ENCODE assay signal across 27 cellular contexts in the genomic region with DNA sequence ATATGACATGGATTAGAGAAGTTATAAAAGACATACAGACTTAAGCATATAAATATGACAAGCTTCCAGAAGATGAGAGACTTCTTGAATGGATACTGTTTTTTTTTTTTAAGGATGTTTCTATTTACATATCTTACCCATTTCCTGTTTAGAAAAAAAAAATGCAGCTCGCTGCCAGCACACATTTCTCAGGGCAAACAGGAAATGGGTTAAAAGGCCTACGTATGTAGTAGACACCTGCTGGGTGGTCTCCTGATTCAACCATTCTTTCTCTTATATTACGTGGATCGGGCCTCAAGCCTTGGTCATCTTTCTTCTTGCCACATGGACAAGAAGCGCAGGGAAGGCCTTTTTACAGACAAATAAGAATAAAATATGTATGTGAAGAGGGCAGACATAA. TPM values are rescaled to one million over a fixed set of nuclear protein-coding genes. Genes with fewer than 3 reads are reported as not detected.
DNase-seq lines count a peak whose midpoint lies in the region; ATAC-seq and TF ChIP-seq lines count a peak whose summit lies in the region.
"Had no signal": no experiment of that assay in that cellular context is flagged by ENCODE, and none has a peak within 500 bp of the region (broad histone marks: within the 10 kb centered on the region; RNA-seq: fewer than 3 reads in every experiment).

No MANE protein-coding gene starts in this region.

- no peak overlapping the region for H3K4me3 ChIP-seq in A673 (ENCODE audit: low read depth, low read length, poor library complexity, severe bottlenecking)
- no peak overlapping the region for H3K4me3 ChIP-seq in fibroblast of pulmonary artery (replicated peaks; ENCODE audit: low read depth, low read length)
- H3K4me3 ChIP-seq in hepatocyte, result no peak overlapping the region
- H3K4me3 ChIP-seq: adrenal gland, colonic mucosa, gastroesophageal sphincter, right atrium auricular region, SJCRH30, uterus had no signal

- H3K79me2 ChIP-seq in hepatocyte, result no peaks in the 10 kb centered on the region
- H3K79me2 ChIP-seq: parathyroid adenoma had no signal

- no peaks in the 10 kb centered on the region for H3K9me2 ChIP-seq in hepatocyte (replicated peaks; ENCODE audit: insufficient read depth)

- TF ChIP-seq CTCF in A673 (conservative IDR thresholded peaks at IDR 0.05; ENCODE audit: low read depth, low read length), result no peak
- no peak for TF ChIP-seq CTCF in fibroblast of pulmonary artery (IDR thresholded peaks at IDR 0.05; ENCODE audit: low read length, missing control alignments)
- no peak for TF ChIP-seq CTCF in hepatocyte (IDR thresholded peaks at IDR 0.05; ENCODE audit: poor library complexity)

- intact Hi-C loops in A673 (cut with micrococcal nuclease; ENCODE audit: unreplicated experiment), result no loop called here

- H3K4me1 ChIP-seq in A673 (ENCODE audit: insufficient read depth, low read length, poor library complexity, severe bottlenecking) (peaks cover 6% of the 10 kb centered on the region), hepatocyte (ENCODE audit: insufficient read depth) (no peaks in the 10 kb centered on the region)
- H3K4me1 ChIP-seq: adrenal gland, colonic mucosa, gastroesophageal sphincter, parathyroid adenoma, SJCRH30, uterus had no signal

- peak overlapping the region; percentile 21 for H3K27ac ChIP-seq in A673 (ENCODE audit: low read depth, low read length, poor library complexity, severe bottlenecking)
- H3K27ac ChIP-seq in hepatocyte, result no peak overlapping the region
- H3K27ac ChIP-seq: adrenal gland, colonic mucosa, gastroesophageal sphincter, parathyroid adenoma, SJCRH30, uterus had no signal

- WGBS in hepatocyte (ENCODE audit: low lambda C conversion rate, missing lambda C conversion rate), result 70% methylated on average over 5 of the region's 5 CpGs

- H4K20me1 ChIP-seq in hepatocyte (ENCODE audit: insufficient read depth, poor library complexity, severe bottlenecking), result no peaks in the 10 kb centered on the region

- ATAC-seq in GM19328 (IDR thresholded peaks at IDR 0.05; ENCODE audit: unreplicated experiment), result no peak
- ATAC-seq: effector memory CD8-positive, alpha-beta T cell; esophagus mucosa; gastroesophageal sphincter; HCT116; stimulated activated memory B cell treated with anti-CD40 and anti-IgM and Interleukin-4, amounts not matched to agents 10 μg/mL and 1 μg/mL and 100 μg/mL, for 72 hours; T-cell had no signal

- no peak overlapping the region for H3K4me2 ChIP-seq in hepatocyte

- POLR2A ChIA-PET in A673 (lab: Charles Lee; ENCODE audit: low non-redundant PET), result no interaction called here

- no peaks in the 10 kb centered on the region for H3K9me3 ChIP-seq in A673 (ENCODE audit: low read depth, low read length, poor library complexity, severe bottlenecking)
- H3K9me3 ChIP-seq in hepatocyte (ENCODE audit: low read depth), result no peaks in the 10 kb centered on the region
- H3K9me3 ChIP-seq: adrenal gland, colonic mucosa, gastroesophageal sphincter, right atrium auricular region, SJCRH30, uterus had no signal

- no TSS peak for BruUV-seq in A673 (replicated peaks; lab: Mats Ljungman, UMichigan)

- H3K27me3 ChIP-seq in A673 (replicated peaks; ENCODE audit: insufficient read depth, low read depth, low read length, poor library complexity) (no peaks in the 10 kb centered on the region), hepatocyte (no peaks in the 10 kb centered on the region)
- H3K27me3 ChIP-seq: adrenal gland, colonic mucosa, gastroesophageal sphincter, right atrium auricular region, SJCRH30, uterus had no signal

- peak; percentile 66 for DNase-seq in A673 (ENCODE audit: low spot score)
- peak; percentile 52 for DNase-seq in ELR (ENCODE audit: low read depth)
- DNase-seq in NCI-H526 treated with DMSO at 0.1 percent for 48 hours (lab: John Stamatoyannopoulos, UW), result peak; percentile 50
- DNase-seq in fibroblast of pulmonary artery (ENCODE audit: low read depth), result peak; percentile 16
- DNase-seq in GDM1 (lab: John Stamatoyannopoulos, UW), result no peak
- no peak for DNase-seq in hepatocyte (ENCODE audit: low spot score)
- no peak for DNase-seq in T1000 (lab: John Stamatoyannopoulos, UW)
- DNase-seq: activated CD4-positive, alpha-beta T cell treated with anti-CD3 and anti-CD28 coated beads for 48 hours; activated naive CD4-positive, alpha-beta T cell; activated T-cell treated with anti-CD3 and anti-CD28 coated beads, Interleukin-2, amount 50 U/mL, for 48 hours; adrenal gland; CD4-positive, CD25-positive, alpha-beta regulatory T cell; colonic mucosa; effector memory CD8-positive, alpha-beta T cell; hypothalamus; NCI-H1105 treated with DMSO at 0.1 percent for 48 hours; SJCRH30; stimulated activated CD4-positive, alpha-beta T cell treated with anti-CD3 and anti-CD28 coated beads, Interleukin-4, amount 100 ng/mL, for 1 hour; T-cell; uterus had no signal

- H3K36me3 ChIP-seq in A673 (ENCODE audit: insufficient read depth, low read length, poor library complexity, severe bottlenecking) (no peaks in the 10 kb centered on the region), hepatocyte (replicated peaks; ENCODE audit: insufficient read depth, low read depth) (no peaks in the 10 kb centered on the region)
- H3K36me3 ChIP-seq: adrenal gland, colonic mucosa, gastroesophageal sphincter, right atrium auricular region, SJCRH30, uterus had no signal

- no peak overlapping the region for H2AFZ ChIP-seq in hepatocyte
- H2AFZ ChIP-seq: parathyroid adenoma had no signal

- CTCF ChIA-PET in A673 (lab: Charles Lee), result interaction anchor here (0.5 kb wide), 1 partner anchor 56 kb away, joined by 3 read pairs; no protein-coding TSS in a partner anchor

RNA-seq across cellular contexts. Expression of a gene that starts 34.9 kb away (rescaled TPM):
- 34.7 and 42.9 TPM in 2 replicates for total RNA-seq in A673 (2021)
- total RNA-seq in hepatocyte, result 75.2 and 88.7 TPM in 2 replicates
- polyA plus RNA-seq in hepatocyte, result 34.4 and 42.3 TPM in 2 replicates
- total RNA-seq: CD4-positive, CD25-positive, alpha-beta regulatory T cell had no signal

Comparison
In these comparisons a context has a peak if more than half of its experiments do, and no peak if none do; other contexts are left out.
1. DNase-seq: peak in A673 (single experiment), ELR (single experiment), NCI-H526 treated with DMSO at 0.1 percent for 48 hours (single experiment) and fibroblast of pulmonary artery (single experiment); none in GDM1 (single experiment), hepatocyte (single experiment) and T1000 (single experiment).